Comparison of ENCODE assay signal across 8 cellular contexts in the genomic region with DNA sequence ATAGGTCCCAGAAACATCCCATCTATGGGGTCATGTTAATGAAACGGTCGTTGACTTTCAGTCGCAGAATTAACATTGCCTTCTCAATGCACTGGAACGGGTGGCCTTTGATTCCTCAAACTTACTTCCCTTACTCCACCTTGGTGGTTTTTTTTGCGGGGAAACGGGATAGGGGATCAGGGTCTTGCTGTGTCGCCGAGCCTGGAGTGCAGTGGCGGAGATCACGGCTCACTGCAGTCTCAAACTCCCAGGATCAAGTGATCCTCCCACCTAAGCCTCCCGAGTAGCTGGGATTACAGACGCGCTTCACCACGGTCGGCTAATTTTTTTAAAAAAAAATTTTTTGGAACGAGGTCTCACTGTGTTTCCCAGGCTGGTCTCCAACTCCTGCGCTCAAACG. TPM values are rescaled to one million over a fixed set of nuclear protein-coding genes. Genes with fewer than 3 reads are reported as not detected.
DNase-seq lines count a peak whose midpoint lies in the region; TF ChIP-seq lines count a peak whose summit lies in the region.

No MANE protein-coding gene starts in this region.

- H3K27ac ChIP-seq in OCI-LY1 (ENCODE audit: low read depth, low read length, poor library complexity, severe bottlenecking) (no peak overlapping the region), ovary (peak overlapping the region in 1 of 2 donors; percentile 8)

- no peaks in the 10 kb centered on the region for H3F3A ChIP-seq in OCI-LY1 (ENCODE audit: insufficient read depth, low read length)

- H3K36me3 ChIP-seq in OCI-LY1 (ENCODE audit: insufficient read depth, low read length) (peaks cover 40% of the 10 kb centered on the region), ovary (no peaks in the 10 kb centered on the region)

- TF ChIP-seq EP300 in ovary (IDR thresholded peaks at IDR 0.05), result no peak

- no peak for TF ChIP-seq POLR2A in ovary (IDR thresholded peaks at IDR 0.05)

- H3K79me2 ChIP-seq in OCI-LY1 (ENCODE audit: insufficient read depth, low read length), result peaks cover 32% of the 10 kb centered on the region

- H4K20me1 ChIP-seq in OCI-LY1 (ENCODE audit: insufficient read depth, low read length), result no peaks in the 10 kb centered on the region

- intact Hi-C loops in ovary (cut with DNase I), result loop anchor here (5.0 to 10.0 kb wide), 3 partner anchors 193 to 640 kb away; no protein-coding TSS in a partner anchor

- H3K27me3 ChIP-seq in OCI-LY1 (ENCODE audit: insufficient read depth, low read length), result no peaks in the 10 kb centered on the region
- no peaks in the 10 kb centered on the region for H3K27me3 ChIP-seq in ovary

- H3K9me2 ChIP-seq in OCI-LY1 (ENCODE audit: low read depth, low read length), result no peaks in the 10 kb centered on the region

- H3K9ac ChIP-seq in OCI-LY1 (ENCODE audit: low read length), result peak overlapping the region; percentile 78

- H3K9me3 ChIP-seq in OCI-LY1 (ENCODE audit: low read length) (no peaks in the 10 kb centered on the region), ovary (no peaks in the 10 kb centered on the region)

- H3K4me2 ChIP-seq in OCI-LY1 (ENCODE audit: low read length), result peak overlapping the region; percentile 85

- peak; percentile 14 for DNase-seq in EH (ENCODE audit: low read depth)
- no peak for DNase-seq in epithelial cell of esophagus (ENCODE audit: low read depth)
- DNase-seq in ovary, result no peak
- DNase-seq in GDM1 (lab: John Stamatoyannopoulos, UW), result no peak
- no peak for DNase-seq in NCI-H2196 treated with DMSO at 0.1 percent for 48 hours (lab: John Stamatoyannopoulos, UW; ENCODE audit: unreplicated experiment)
- no peak for DNase-seq in stimulated activated CD4-positive, alpha-beta T cell treated with anti-CD3 and anti-CD28 coated beads, Interleukin-4, amount 100 ng/mL, for 1 hour
- no peak for DNase-seq in NCI-H1092 treated with DMSO at 0.1 percent for 48 hours (lab: John Stamatoyannopoulos, UW)

- TF ChIP-seq CTCF in OCI-LY1 (IDR thresholded peaks at IDR 0.05; ENCODE audit: low read length) (no peak), epithelial cell of esophagus (IDR thresholded peaks at IDR 0.05; ENCODE audit: insufficient read depth, low read depth, low read length, missing control alignments) (no peak), ovary (IDR thresholded peaks at IDR 0.05) (no peak)

- H2AFZ ChIP-seq in OCI-LY1 (ENCODE audit: low read length), result no peak overlapping the region

- peaks cover 26% of the 10 kb centered on the region for H3K4me1 ChIP-seq in OCI-LY1 (ENCODE audit: insufficient read depth, low read length, severe bottlenecking)
- peaks cover 6% of the 10 kb centered on the region for H3K4me1 ChIP-seq in ovary (ENCODE audit: insufficient read depth)

- WGBS in ovary, 3 donors, result 0 to 1% (median 0%) methylated on average over 18 of the region's 18 CpGs

- H3K4me3 ChIP-seq in OCI-LY1 (ENCODE audit: low read depth, low read length, poor library complexity, severe bottlenecking) (peak overlapping the region; percentile 80), epithelial cell of esophagus (ENCODE audit: low read length) (peak overlapping the region; percentile 85), ovary (peak overlapping the region; percentile 91)

RNA-seq across cellular contexts. Expression of gene ATG16L1, which starts 0.8 kb away (rescaled TPM):
- 10 to 100 TPM; 16.3 to 32.3 (median 21.4) TPM for total RNA-seq in ovary
- polyA plus RNA-seq in ovary, result 10 to 100 TPM in 1 of 2 donors, 1 to 10 TPM in 1; 9.5 to 17.6 TPM

RNA-seq across cellular contexts. Expression of gene SAG, which starts 55.4 kb away (rescaled TPM):
- total RNA-seq in ovary, result not detected
- not detected for polyA plus RNA-seq in ovary
